ENCODE assay signal across 17 cellular contexts in genomic region chr7:102192790-102193189, GRCh38.
DNase-seq lines count a peak whose midpoint lies in the region; ATAC-seq and TF ChIP-seq lines count a peak whose summit lies in the region.
"Had no signal": no experiment of that assay in that cellular context is flagged by ENCODE, and none has a peak within 500 bp of the region (broad histone marks: within the 10 kb centered on the region; RNA-seq: fewer than 3 reads in every experiment).

No MANE protein-coding gene starts in this region.

- no peak overlapping the region for H3K27ac ChIP-seq in H9 (ENCODE audit: insufficient read length, low read depth, low read length)
- peak overlapping the region; percentile 18 for H3K27ac ChIP-seq in RWPE1
- no peak overlapping the region for H3K27ac ChIP-seq in coronary artery
- H3K27ac ChIP-seq: C4-2B had no signal

- no peaks in the 10 kb centered on the region for H3K27me3 ChIP-seq in H9 (ENCODE audit: insufficient read depth, low read length)

- no peak overlapping the region for H3K56ac ChIP-seq in H9 (ENCODE audit: insufficient read length, low read depth, low read length)

- H3K4me3 ChIP-seq in coronary artery, result no peak overlapping the region
- H3K4me3 ChIP-seq: HAP-1 had no signal

- H3K9me3 ChIP-seq in H9 (ENCODE audit: control insufficient read depth, low read depth, low read length), result no peaks in the 10 kb centered on the region
- H3K9me3 ChIP-seq: HAP-1 had no signal

- no peaks in the 10 kb centered on the region for H4K20me1 ChIP-seq in H9 (ENCODE audit: control insufficient read depth, insufficient read depth, insufficient read length)

- no peaks in the 10 kb centered on the region for H3K9me3 Mint-ChIP-seq in H9
- no peaks in the 10 kb centered on the region for H3K9me3 Mint-ChIP-seq in effector memory CD8-positive, alpha-beta T cell
- H3K9me3 Mint-ChIP-seq: CD4-positive, alpha-beta T cell had no signal

- H3K4me2 ChIP-seq in H9 (ENCODE audit: insufficient read depth, insufficient read length, low read length), result no peak overlapping the region

- no peaks in the 10 kb centered on the region for H3K27me3 Mint-ChIP-seq in H9 (ENCODE audit: low read depth)
- H3K27me3 Mint-ChIP-seq in effector memory CD8-positive, alpha-beta T cell, result no peaks in the 10 kb centered on the region
- H3K27me3 Mint-ChIP-seq: CD4-positive, alpha-beta T cell had no signal

- H3K18ac ChIP-seq in H9 (ENCODE audit: insufficient read length, low read depth, low read length), result no peak overlapping the region

- no CpG with 5 or more reads among the region's 3 CpGs for WGBS in H9 (ENCODE audit: extremely low coverage, insufficient read length, low lambda C conversion rate)

- H3K14ac ChIP-seq in H9 (ENCODE audit: insufficient read depth, low read length), result no peak overlapping the region; the same call in 1 of the 2 replicates

- H3K27ac Mint-ChIP-seq in H9, result peak overlapping the region; percentile 36 to 97 (median 68); a peak in 3 of 7 replicates
- H3K27ac Mint-ChIP-seq in effector memory CD8-positive, alpha-beta T cell, result peak overlapping the region; percentile 52 to 62
- H3K27ac Mint-ChIP-seq: CD4-positive, alpha-beta T cell had no signal

- H3K23me2 ChIP-seq in H9 (ENCODE audit: insufficient read length, low read depth, low read length, poor library complexity, severe bottlenecking), result no peaks in the 10 kb centered on the region

- H3K79me2 ChIP-seq in H9 (ENCODE audit: insufficient read depth, low read length), result no peaks in the 10 kb centered on the region

- H3K4me1 ChIP-seq in H9 (ENCODE audit: insufficient read depth, low read length), result no peaks in the 10 kb centered on the region; the same call in 1 of the 2 replicates
- H3K4me1 ChIP-seq: HAP-1 had no signal

- no peak overlapping the region for H3K4me3 Mint-ChIP-seq in H9
- H3K4me3 Mint-ChIP-seq in effector memory CD8-positive, alpha-beta T cell, result no peak overlapping the region
- H3K4me3 Mint-ChIP-seq: CD4-positive, alpha-beta T cell had no signal

- no peak overlapping the region for H2BK120ac ChIP-seq in H9 (ENCODE audit: low read depth, low read length, poor library complexity, severe bottlenecking)

- ATAC-seq in effector memory CD8-positive, alpha-beta T cell (replicated peaks), result no peak

- H4K91ac ChIP-seq in H9 (ENCODE audit: insufficient read length, low read depth, low read length), result no peak overlapping the region

- H3K4me1 Mint-ChIP-seq in H9, result peaks cover 25% of the 10 kb centered on the region in 2 experiments
- H3K4me1 Mint-ChIP-seq in effector memory CD8-positive, alpha-beta T cell (ENCODE audit: low read depth in 2 of 2), result no peaks in the 10 kb centered on the region

- peaks cover 16 to 72% (median 61%) of the 10 kb centered on the region in 3 experiments for H3K36me3 Mint-ChIP-seq in H9 (ENCODE audit: insufficient read depth in 1 of 3, low read depth in 3 of 3)
- H3K36me3 Mint-ChIP-seq in effector memory CD8-positive, alpha-beta T cell (ENCODE audit: insufficient read depth), result peaks cover 38% of the 10 kb centered on the region

- POLR2A ChIA-PET in RWPE1 (lab: Yijun Ruan, JAX; ENCODE audit: low non-redundant PET), result no interaction called here

- H3K4ac ChIP-seq in H9 (ENCODE audit: low read depth, low read length), result no peak overlapping the region

- DNase-seq in H9 (no peak), RWPE1 (ENCODE audit: low spot score) (no peak), NCI-H2081 (lab: John Stamatoyannopoulos, UW) (no peak), HuH-7.5 (ENCODE audit: low spot score) (no peak), coronary artery (ENCODE audit: low spot score) (no peak)
- DNase-seq in effector memory CD8-positive, alpha-beta T cell, result no peak
- DNase-seq: ACHN; AML-193; CD4-positive, alpha-beta T cell; DMS153; DMS79; GDM1; GOT3; IMR-90; KBM-7 had no signal

- no peak overlapping the region for H2AK5ac ChIP-seq in H9 (ENCODE audit: insufficient read length, low read length)

- H4K5ac ChIP-seq in H9 (ENCODE audit: insufficient read length, low read depth, low read length), result no peak overlapping the region

- CTCF ChIA-PET in RWPE1 (lab: Yijun Ruan, JAX), result interaction anchor here (0.6 kb wide), 1 partner anchor 902 kb away, joined by 3 read pairs; no protein-coding TSS in a partner anchor

- no peak overlapping the region for H2AFZ ChIP-seq in H9 (ENCODE audit: low read length)

- no peak overlapping the region for H3K23ac ChIP-seq in H9 (ENCODE audit: insufficient read length, low read depth, low read length)

- no peaks in the 10 kb centered on the region for H3K79me1 ChIP-seq in H9 (ENCODE audit: insufficient read depth, low read depth, low read length, poor library complexity, severe bottlenecking)

- TF ChIP-seq CTCF in H9 (conservative IDR thresholded peaks at IDR 0.05), result no peak
- TF ChIP-seq CTCF in RWPE1 (conservative IDR thresholded peaks at IDR 0.05; ENCODE audit: low read depth), result no peak
- no peak for TF ChIP-seq CTCF in coronary artery (IDR thresholded peaks at IDR 0.05)

- no peak overlapping the region for H2BK5ac ChIP-seq in H9 (ENCODE audit: insufficient read length, low read length)

- no peak overlapping the region for H2BK20ac ChIP-seq in H9 (ENCODE audit: low read depth, low read length, poor library complexity, severe bottlenecking)

- H3K9ac ChIP-seq in H9 (ENCODE audit: extremely low read depth, insufficient read length, low read length), result no peak overlapping the region

- no peak overlapping the region for H4K8ac ChIP-seq in H9 (replicated peaks; ENCODE audit: insufficient read length, low read depth, low read length)

- H2BK15ac ChIP-seq in H9 (ENCODE audit: low read depth, low read length), result no peak overlapping the region

- H3T11ph ChIP-seq in H9 (ENCODE audit: low read length), result no peak overlapping the region

- H2BK12ac ChIP-seq in H9 (ENCODE audit: insufficient read length, low read depth, low read length), result no peak overlapping the region
